In genomic region chr10:100081075-100082001, GRCh38 we compare ENCODE assay signal across 26 cellular contexts. TPM values are rescaled to one million over a fixed set of nuclear protein-coding genes. Genes with fewer than 3 reads are reported as not detected.
A peak's percentile ranks its signal among the peaks of the same experiment; 100 is the strongest.
DNase-seq lines count a peak whose midpoint lies in the region; ATAC-seq, FAIRE-seq and TF ChIP-seq lines count a peak whose summit lies in the region.
"Had no signal": no experiment of that assay in that cellular context is flagged by ENCODE, and none has a peak within 500 bp of the region (broad histone marks: within the 10 kb centered on the region; RNA-seq: fewer than 3 reads in every experiment).

CPN1 (minus strand) TSS chr10:100081869; CDS start chr10:100081625, 244 bp downstream.

- H3K4me3 ChIP-seq in GM23338 (no peak within 1 kb of the TSS), bronchial epithelial cell (ENCODE audit: low read depth, low read length) (no peak within 1 kb of the TSS), neuronal stem cell (ENCODE audit: low read length in 2 of 2) (no peak within 1 kb of the TSS)
- H3K4me3 ChIP-seq: HAP-1 had no signal

- no peak within 1 kb of the TSS for H2BK5ac ChIP-seq in neuronal stem cell (ENCODE audit: low read length)

- FAIRE-seq in bronchial epithelial cell (lab: Jason Lieb, UNC) = peak; percentile 28
- FAIRE-seq: A204.1, GM19239 had no signal

- H3F3A ChIP-seq in GM23338 (replicated peaks; ENCODE audit: low read depth) = no peaks in the 10 kb centered on the region

- H3K14ac ChIP-seq in neuronal stem cell (ENCODE audit: low read length) = no peak within 1 kb of the TSS

- no peak within 1 kb of the TSS for H3K23ac ChIP-seq in neuronal stem cell (ENCODE audit: low read depth, low read length, poor library complexity)

- TF ChIP-seq CTCF in GM23338 (conservative IDR thresholded peaks at IDR 0.05; ENCODE audit: low read depth in 2 of 2) (no peak), bronchial epithelial cell (IDR thresholded peaks at IDR 0.05; ENCODE audit: insufficient read depth, low read length, severe bottlenecking) (no peak)

- no peaks in the 10 kb centered on the region for H3K27me3 Mint-ChIP-seq in GM23338 (ENCODE audit: insufficient read depth, low read depth, poor library complexity)
- H3K27me3 Mint-ChIP-seq in activated naive CD4-positive, alpha-beta T cell treated with anti-CD3 and anti-CD28 coated beads, Interleukin-2, amount 10 ng/mL, durations not matched to agents 7 days and 5 days = peaks cover 27% of the 10 kb centered on the region

- ATAC-seq in GM23338 = no peak
- peak; percentile 83 for ATAC-seq in left lobe of liver
- no peak for ATAC-seq in GM19463 (IDR thresholded peaks at IDR 0.05; ENCODE audit: unreplicated experiment)
- ATAC-seq: Panc1, SK-N-SH treated with all-trans-retinoic acid at 6 μM for 48 hours had no signal

- H3K4me3 Mint-ChIP-seq in GM23338 = no peak within 1 kb of the TSS
- H3K4me3 Mint-ChIP-seq in activated naive CD4-positive, alpha-beta T cell treated with anti-CD3 and anti-CD28 coated beads, Interleukin-2, amount 10 ng/mL, durations not matched to agents 7 days and 5 days = no peak within 1 kb of the TSS
- H3K4me3 Mint-ChIP-seq: CD4-positive, alpha-beta memory T cell; HFFc6 had no signal

- no peak within 1 kb of the TSS for H3K27ac Mint-ChIP-seq in GM23338
- H3K27ac Mint-ChIP-seq in activated naive CD4-positive, alpha-beta T cell treated with anti-CD3 and anti-CD28 coated beads, Interleukin-2, amount 10 ng/mL, durations not matched to agents 7 days and 5 days = no peak within 1 kb of the TSS
- H3K27ac Mint-ChIP-seq: CD4-positive, alpha-beta memory T cell; HFFc6 had no signal

- H3K9me3 ChIP-seq in neuronal stem cell (replicated peaks in 1 of 2; ENCODE audit: control insufficient read depth in 2 of 2, insufficient read depth in 1 of 2, low read depth in 1 of 2, low read length in 2 of 2) = no peaks in the 10 kb centered on the region
- H3K9me3 ChIP-seq: HAP-1 had no signal

- no peaks in the 10 kb centered on the region for H3K79me1 ChIP-seq in neuronal stem cell (ENCODE audit: low read depth, low read length)

- H3K4ac ChIP-seq in neuronal stem cell (ENCODE audit: low read length) = no peak within 1 kb of the TSS

- H2BK12ac ChIP-seq in neuronal stem cell (ENCODE audit: low read length) = no peak within 1 kb of the TSS

- no CpG with 5 or more reads among the region's 24 CpGs for WGBS in neuronal stem cell (ENCODE audit: extremely low coverage in 2 of 2, insufficient read length in 2 of 2, insufficient replicate concordance in 1 of 2), 2 donors

- CTCF ChIA-PET in activated naive CD4-positive, alpha-beta T cell treated with anti-CD3 and anti-CD28 coated beads, Interleukin-2, amount 10 ng/mL, durations not matched to agents 7 days and 5 days (lab: Charles Lee) = no interaction called here

- no peak within 1 kb of the TSS for H3K9ac ChIP-seq in neuronal stem cell (ENCODE audit: low read depth, low read length, poor library complexity)

- no peaks in the 10 kb centered on the region for H3K4me1 Mint-ChIP-seq in GM23338
- no peaks in the 10 kb centered on the region for H3K4me1 Mint-ChIP-seq in activated naive CD4-positive, alpha-beta T cell treated with anti-CD3 and anti-CD28 coated beads, Interleukin-2, amount 10 ng/mL, durations not matched to agents 7 days and 5 days
- H3K4me1 Mint-ChIP-seq: CD4-positive, alpha-beta memory T cell had no signal

- no peak within 1 kb of the TSS for H4K91ac ChIP-seq in neuronal stem cell (ENCODE audit: low read depth, low read length, poor library complexity)

- H2BK15ac ChIP-seq in neuronal stem cell (ENCODE audit: low read length) = peak within 1 kb of the TSS; percentile 35

- peak within 1 kb of the TSS; percentile 60 for H3K18ac ChIP-seq in neuronal stem cell (ENCODE audit: low read length)

- H2BK120ac ChIP-seq in neuronal stem cell (ENCODE audit: low read depth, low read length) = no peak within 1 kb of the TSS

- H2AFZ ChIP-seq in GM23338 = peak within 1 kb of the TSS; percentile 60; the same call in 1 of the 2 replicates
- no peak within 1 kb of the TSS for H2AFZ ChIP-seq in neuronal stem cell (ENCODE audit: low read length)

- H3K36me3 ChIP-seq in GM23338 (ENCODE audit: insufficient read depth) (no peaks in the 10 kb centered on the region), bronchial epithelial cell (ENCODE audit: control insufficient read depth, insufficient read depth, low read length) (no peaks in the 10 kb centered on the region), neuronal stem cell (replicated peaks in 1 of 2; ENCODE audit: control insufficient read depth in 2 of 2, insufficient read depth in 2 of 2, low read length in 2 of 2) (no peaks in the 10 kb centered on the region)
- H3K36me3 ChIP-seq: HAP-1 had no signal

- H3K36me3 Mint-ChIP-seq in GM23338 (ENCODE audit: low read depth) = no peaks in the 10 kb centered on the region
- no peaks in the 10 kb centered on the region for H3K36me3 Mint-ChIP-seq in activated naive CD4-positive, alpha-beta T cell treated with anti-CD3 and anti-CD28 coated beads, Interleukin-2, amount 10 ng/mL, durations not matched to agents 7 days and 5 days
- H3K36me3 Mint-ChIP-seq: CD4-positive, alpha-beta memory T cell had no signal

- H4K8ac ChIP-seq in neuronal stem cell (ENCODE audit: low read depth, low read length) = no peak within 1 kb of the TSS

- H3K4me2 ChIP-seq in GM23338 (no peak within 1 kb of the TSS), neuronal stem cell (ENCODE audit: insufficient read depth, low read length, poor library complexity, severe bottlenecking) (no peak within 1 kb of the TSS)

- no peak within 1 kb of the TSS for H2AK5ac ChIP-seq in neuronal stem cell (ENCODE audit: low read depth, low read length)

- H3K27me3 ChIP-seq in GM23338 (ENCODE audit: insufficient read depth) = no peaks in the 10 kb centered on the region
- H3K27me3 ChIP-seq in bronchial epithelial cell (ENCODE audit: control insufficient read depth, insufficient read depth, low read length) = peaks cover 9% of the 10 kb centered on the region
- H3K27me3 ChIP-seq in neuronal stem cell (ENCODE audit: control insufficient read depth in 3 of 3, insufficient read depth in 3 of 3, low read depth in 1 of 3, low read length in 3 of 3) = peaks cover 0 to 18% (median 0%) of the 10 kb centered on the region in 3 experiments

- H3K27ac ChIP-seq in GM23338 (ENCODE audit: low read depth) (no peak within 1 kb of the TSS), neuronal stem cell (replicated peaks; ENCODE audit: low read length) (no peak within 1 kb of the TSS)
- H3K27ac ChIP-seq: RWPE1 had no signal

- no peaks in the 10 kb centered on the region for H4K20me1 ChIP-seq in GM23338 (replicated peaks; ENCODE audit: insufficient read depth)

- no peaks in the 10 kb centered on the region for H3K9me3 Mint-ChIP-seq in GM23338
- no peaks in the 10 kb centered on the region for H3K9me3 Mint-ChIP-seq in activated naive CD4-positive, alpha-beta T cell treated with anti-CD3 and anti-CD28 coated beads, Interleukin-2, amount 10 ng/mL, durations not matched to agents 7 days and 5 days
- H3K9me3 Mint-ChIP-seq: CD4-positive, alpha-beta memory T cell; HFFc6 had no signal

- H3K4me1 ChIP-seq in GM23338 (ENCODE audit: insufficient read depth) (no peaks in the 10 kb centered on the region), neuronal stem cell (ENCODE audit: control insufficient read depth in 2 of 2, insufficient read depth in 1 of 2, low read depth in 1 of 2, low read length in 2 of 2) (peaks cover 0 to 3% of the 10 kb centered on the region in 2 donors)
- H3K4me1 ChIP-seq: HAP-1 had no signal

- H3K9me2 ChIP-seq in GM23338 (ENCODE audit: insufficient read depth) = no peaks in the 10 kb centered on the region

- no peaks in the 10 kb centered on the region for H3K79me2 ChIP-seq in GM23338 (replicated peaks; ENCODE audit: insufficient read depth)

- DNase-seq in GM23338 (ENCODE audit: low spot score) (no peak), bronchial epithelial cell (ENCODE audit: low read depth) (no peak), left lobe of liver (ENCODE audit: low spot score) (peak; percentile 59), neuronal stem cell (ENCODE audit: low spot score) (no peak), putamen (ENCODE audit: low spot score) (no peak)
- DNase-seq in activated naive CD4-positive, alpha-beta T cell treated with anti-CD3 and anti-CD28 coated beads, Interleukin-2, amount 10 ng/mL, durations not matched to agents 7 days and 5 days = no peak
- DNase-seq: C1 segment of cervical spinal cord; CD4-positive, alpha-beta memory T cell; HFFc6; NCI-H1092 treated with DMSO at 0.1 percent for 48 hours; NCI-H1436; NCI-H187; NCI-H2081 treated with DMSO at 0.1 percent for 48 hours; NCI-H2171; NCI-H226; NCI-H510A; NCI-H69; SIG-M5 had no signal

RNA-seq across cellular contexts. Expression of gene CPN1, which starts in this region (rescaled TPM):
- total RNA-seq in GM23338 (2014; rRNA removed; shearing (Covaris generic)) = not detected in 2 replicates
- polyA plus RNA-seq in GM23338 (2016; fragmentation: Nextera tagmentation; extraction: Ambion mirVana) = 0.32 TPM in 1 of 2 replicates, not detected in the other
- not detected in 2 replicates for total RNA-seq in bronchial epithelial cell
- 46.9 TPM for total RNA-seq in left lobe of liver
- polyA plus RNA-seq in neuronal stem cell (2013, experiment 1 of 2) = 0.17 TPM
- polyA plus RNA-seq in neuronal stem cell (2013, experiment 2 of 2) = 0.25 TPM
- total RNA-seq: CD4-positive, alpha-beta memory T cell; HFFc6; OCI-LY7 had no signal
- polyA plus RNA-seq: CD4-positive, alpha-beta memory T cell had no signal

Comparison
In these comparisons a context has a peak if more than half of its experiments do, and no peak if none do; other contexts are left out.
1. RNA of gene CPN1 (total RNA-seq): 46.9 TPM in left lobe of liver (single experiment); not detected in GM23338 and not detected in bronchial epithelial cell; every median in the first group is over 10 times any median in the second.